In the genomic region with DNA sequence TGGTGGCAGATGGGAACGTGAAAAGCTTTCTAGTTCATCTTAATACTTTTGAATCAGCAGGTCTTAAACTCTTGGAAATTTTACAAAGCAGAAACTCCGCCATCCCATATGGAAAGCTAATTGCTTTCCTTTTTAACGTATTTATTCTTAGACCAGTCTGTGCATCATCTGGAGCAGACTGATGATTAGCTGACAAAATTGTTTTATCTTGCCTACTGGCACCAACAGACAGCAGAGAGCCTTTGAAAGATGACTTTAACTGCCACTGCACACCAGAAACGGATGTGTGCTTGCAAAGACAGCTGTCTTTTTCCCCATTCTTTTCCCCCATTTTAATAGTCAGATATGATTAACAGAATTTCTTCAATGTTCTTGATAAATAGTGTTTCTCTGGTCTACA, we compare ENCODE assay signal across 18 cellular contexts.
"Had no signal": no experiment of that assay in that cellular context is flagged by ENCODE, and none has a peak within 500 bp of the region (broad histone marks: within the 10 kb centered on the region; RNA-seq: fewer than 3 reads in every experiment).

No MANE protein-coding gene starts in this region.

- H3K4me1 ChIP-seq: esophagus muscularis mucosa, sigmoid colon, thyroid gland had no signal

- DNase-seq: activated CD4-positive, alpha-beta memory T cell treated with anti-CD3 and anti-CD28 coated beads for 36 hours; activated T-cell treated with anti-CD3 and anti-CD28 coated beads for 4 hours; effector CD8-positive, alpha-beta T cell; immature natural killer cell; kidney glomerular epithelial cell; left ventricle myocardium superior; sigmoid colon; stimulated activated CD4-positive, alpha-beta T cell treated with anti-CD3 and anti-CD28 coated beads, Interleukin-4, amount 100 ng/mL, for 4 hours; stimulated activated naive CD4-positive, alpha-beta T cell treated with Interleukin-2 at 50 U/mL for 16 hours; thyroid gland had no signal

- H3K4me3 ChIP-seq: esophagus muscularis mucosa, gastroesophageal sphincter, sigmoid colon, thyroid gland had no signal

- H3K27ac Mint-ChIP-seq: activated CD4-positive, alpha-beta memory T cell treated with anti-CD3 and anti-CD28 coated beads for 36 hours; activated naive CD8-positive, alpha-beta T cell; activated T-helper 1 cell treated with anti-CD3 and anti-CD28 coated beads, Interleukin-12 subunit alpha, Interleukin-12 subunit beta, Interleukin-2, Interleukin-4 antibody, amounts not matched to agents 30 ng/mL and 10 ng/mL and 1 ng/mL, durations not matched to agents 14 hours and 24 hours and 36 hours; dendritic cell treated with granulocyte-macrophage colony-stimulating factor and Interleukin-4, amounts not matched to agents 40 ng/mL and 50 ng/mL, for 4 days; immature natural killer cell; memory B cell; T-helper 2 cell treated with Interferon-gamma antibody and Interleukin-4, amounts not matched to agents 5 μg/mL and 100 μg/mL, for 36 hours had no signal

- H3K27me3 ChIP-seq: neutrophil, sigmoid colon, thyroid gland had no signal

- H3K9me3 Mint-ChIP-seq: activated CD4-positive, alpha-beta memory T cell treated with anti-CD3 and anti-CD28 coated beads for 36 hours; activated T-helper 1 cell treated with anti-CD3 and anti-CD28 coated beads, Interleukin-12 subunit alpha, Interleukin-12 subunit beta, Interleukin-2, Interleukin-4 antibody, amounts not matched to agents 30 ng/mL and 10 ng/mL and 1 ng/mL, durations not matched to agents 14 hours and 24 hours and 36 hours; dendritic cell treated with granulocyte-macrophage colony-stimulating factor and Interleukin-4, amounts not matched to agents 40 ng/mL and 50 ng/mL, for 4 days; T-helper 2 cell treated with Interferon-gamma antibody and Interleukin-4, amounts not matched to agents 5 μg/mL and 100 μg/mL, for 36 hours had no signal

- H3K27me3 Mint-ChIP-seq: dendritic cell treated with granulocyte-macrophage colony-stimulating factor and Interleukin-4, amounts not matched to agents 40 ng/mL and 50 ng/mL, for 4 days had no signal

- H3K27ac ChIP-seq: esophagus muscularis mucosa, gastroesophageal sphincter, neutrophil, sigmoid colon, thyroid gland had no signal

- H3K9me3 ChIP-seq: neutrophil, thyroid gland had no signal

- H3K36me3 ChIP-seq: esophagus muscularis mucosa, gastroesophageal sphincter, neutrophil, sigmoid colon, thyroid gland had no signal

- H3K4me3 Mint-ChIP-seq: activated CD4-positive, alpha-beta memory T cell treated with anti-CD3 and anti-CD28 coated beads for 36 hours; activated naive CD8-positive, alpha-beta T cell; activated T-helper 1 cell treated with anti-CD3 and anti-CD28 coated beads, Interleukin-12 subunit alpha, Interleukin-12 subunit beta, Interleukin-2, Interleukin-4 antibody, amounts not matched to agents 30 ng/mL and 10 ng/mL and 1 ng/mL, durations not matched to agents 14 hours and 24 hours and 36 hours; dendritic cell treated with granulocyte-macrophage colony-stimulating factor and Interleukin-4, amounts not matched to agents 40 ng/mL and 50 ng/mL, for 4 days; immature natural killer cell; memory B cell; T-helper 2 cell treated with Interferon-gamma antibody and Interleukin-4, amounts not matched to agents 5 μg/mL and 100 μg/mL, for 36 hours had no signal

- H3K4me1 Mint-ChIP-seq: immature natural killer cell, memory B cell had no signal

- H3K36me3 Mint-ChIP-seq: activated CD4-positive, alpha-beta memory T cell treated with anti-CD3 and anti-CD28 coated beads for 36 hours; activated naive CD8-positive, alpha-beta T cell; immature natural killer cell; memory B cell had no signal
